ENCODE assay signal across 11 cellular contexts in the genomic region with DNA sequence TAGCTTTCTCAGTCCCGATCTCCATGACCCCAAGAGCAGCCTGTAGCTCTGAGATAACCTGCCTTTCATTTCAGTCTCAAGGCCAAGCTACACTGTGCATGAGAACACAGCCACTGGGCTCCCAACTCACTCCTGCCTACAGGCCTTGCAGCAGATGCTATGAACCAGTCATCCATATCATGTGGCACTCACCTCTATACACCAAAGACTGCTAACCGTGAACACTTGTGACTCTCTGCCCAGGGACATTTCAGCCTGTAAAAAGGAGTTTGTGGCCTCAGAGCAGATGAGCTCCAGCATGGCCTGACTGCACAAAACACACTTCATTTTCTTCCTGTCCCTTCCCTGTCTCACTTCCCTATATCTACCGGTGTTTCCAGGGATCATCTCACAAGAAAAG. TPM values are rescaled to one million over a fixed set of nuclear protein-coding genes. Genes with fewer than 3 reads are reported as not detected.
A peak's percentile ranks its signal among the peaks of the same experiment; 100 is the strongest.
DNase-seq lines count a peak whose midpoint lies in the region; ATAC-seq lines count a peak whose summit lies in the region.
"Had no signal": no experiment of that assay in that cellular context is flagged by ENCODE, and none has a peak within 500 bp of the region (broad histone marks: within the 10 kb centered on the region; RNA-seq: fewer than 3 reads in every experiment).

No MANE protein-coding gene starts in this region.

- H4K8ac ChIP-seq in neuronal stem cell (ENCODE audit: low read depth, low read length): no peak overlapping the region

- H3K27me3 Mint-ChIP-seq in activated CD4-positive, alpha-beta memory T cell treated with anti-CD3 and anti-CD28 coated beads for 36 hours: no peaks in the 10 kb centered on the region
- H3K27me3 Mint-ChIP-seq in activated CD4-positive, alpha-beta memory T cell treated with anti-CD3 and anti-CD28 coated beads, Interleukin-2, amount 10 ng/mL, durations not matched to agents 7 days and 5 days: peaks cover 10% of the 10 kb centered on the region
- H3K27me3 Mint-ChIP-seq: activated naive CD4-positive, alpha-beta T cell treated with anti-CD3 and anti-CD28 coated beads, Interleukin-2, amount 50 U/mL, for 24 hours had no signal

- CTCF ChIA-PET in activated CD4-positive, alpha-beta memory T cell treated with anti-CD3 and anti-CD28 coated beads for 36 hours (lab: Charles Lee): interaction anchor here (0.5 to 1.1 kb wide), 2 partner anchors 22 to 26 kb away, joined by 3 read pairs; no protein-coding TSS in a partner anchor
- CTCF ChIA-PET in activated CD4-positive, alpha-beta memory T cell treated with anti-CD3 and anti-CD28 coated beads, Interleukin-2, amount 10 ng/mL, durations not matched to agents 7 days and 5 days (lab: Charles Lee): no interaction called here

- H3K79me1 ChIP-seq in neuronal stem cell (ENCODE audit: low read depth, low read length): no peaks in the 10 kb centered on the region

- no peaks in the 10 kb centered on the region for H3K36me3 ChIP-seq in neuronal stem cell (replicated peaks in 1 of 2; ENCODE audit: control insufficient read depth in 2 of 2, insufficient read depth in 2 of 2, low read length in 2 of 2)
- H3K36me3 ChIP-seq: HAP-1 had no signal

- no peak overlapping the region for H3K4ac ChIP-seq in neuronal stem cell (ENCODE audit: low read length)

- no peaks in the 10 kb centered on the region for H3K36me3 Mint-ChIP-seq in activated CD4-positive, alpha-beta memory T cell treated with anti-CD3 and anti-CD28 coated beads for 36 hours
- H3K36me3 Mint-ChIP-seq in activated CD4-positive, alpha-beta memory T cell treated with anti-CD3 and anti-CD28 coated beads, Interleukin-2, amount 10 ng/mL, durations not matched to agents 7 days and 5 days (ENCODE audit: low read depth): no peaks in the 10 kb centered on the region
- H3K36me3 Mint-ChIP-seq: activated naive CD4-positive, alpha-beta T cell treated with anti-CD3 and anti-CD28 coated beads, Interleukin-2, amount 50 U/mL, for 24 hours had no signal

- H2BK5ac ChIP-seq in neuronal stem cell (ENCODE audit: low read length): no peak overlapping the region

- H3K27ac Mint-ChIP-seq in activated CD4-positive, alpha-beta memory T cell treated with anti-CD3 and anti-CD28 coated beads for 36 hours: no peak overlapping the region
- no peak overlapping the region for H3K27ac Mint-ChIP-seq in activated CD4-positive, alpha-beta memory T cell treated with anti-CD3 and anti-CD28 coated beads, Interleukin-2, amount 10 ng/mL, durations not matched to agents 7 days and 5 days
- H3K27ac Mint-ChIP-seq: activated naive CD4-positive, alpha-beta T cell treated with anti-CD3 and anti-CD28 coated beads, Interleukin-2, amount 50 U/mL, for 24 hours had no signal

- no peak overlapping the region for H3K4me3 Mint-ChIP-seq in activated CD4-positive, alpha-beta memory T cell treated with anti-CD3 and anti-CD28 coated beads for 36 hours
- no peak overlapping the region for H3K4me3 Mint-ChIP-seq in activated CD4-positive, alpha-beta memory T cell treated with anti-CD3 and anti-CD28 coated beads, Interleukin-2, amount 10 ng/mL, durations not matched to agents 7 days and 5 days
- H3K4me3 Mint-ChIP-seq: activated naive CD4-positive, alpha-beta T cell treated with anti-CD3 and anti-CD28 coated beads, Interleukin-2, amount 50 U/mL, for 24 hours had no signal

- no peak overlapping the region for H3K9ac ChIP-seq in neuronal stem cell (ENCODE audit: low read depth, low read length, poor library complexity)

- DNase-seq in activated CD4-positive, alpha-beta memory T cell treated with anti-CD3 and anti-CD28 coated beads for 36 hours: peak; percentile 9
- no peak for DNase-seq in activated CD4-positive, alpha-beta memory T cell treated with anti-CD3 and anti-CD28 coated beads, Interleukin-2, amount 10 ng/mL, durations not matched to agents 7 days and 5 days
- DNase-seq in neuronal stem cell (ENCODE audit: low spot score) (no peak), NCI-H2227 treated with DMSO at 0.1 percent for 48 hours (lab: John Stamatoyannopoulos, UW) (no peak), NCI-H2107 (lab: John Stamatoyannopoulos, UW) (no peak)

- no peak overlapping the region for H3K23ac ChIP-seq in neuronal stem cell (ENCODE audit: low read depth, low read length, poor library complexity)

- H2BK12ac ChIP-seq in neuronal stem cell (ENCODE audit: low read length): no peak overlapping the region

- peaks cover 0 to 2% (median 0%) of the 10 kb centered on the region in 3 experiments for H3K27me3 ChIP-seq in neuronal stem cell (ENCODE audit: control insufficient read depth in 3 of 3, insufficient read depth in 3 of 3, low read depth in 1 of 3, low read length in 3 of 3)

- H2BK120ac ChIP-seq in neuronal stem cell (ENCODE audit: low read depth, low read length): no peak overlapping the region

- peak overlapping the region; percentile 9 for H3K14ac ChIP-seq in neuronal stem cell (ENCODE audit: low read length)

- no peaks in the 10 kb centered on the region for H3K4me1 ChIP-seq in neuronal stem cell (ENCODE audit: control insufficient read depth in 2 of 2, insufficient read depth in 1 of 2, low read depth in 1 of 2, low read length in 2 of 2)
- H3K4me1 ChIP-seq: HAP-1 had no signal

- intact Hi-C loops in activated CD4-positive, alpha-beta memory T cell treated with anti-CD3 and anti-CD28 coated beads for 36 hours (cut with micrococcal nuclease): no loop called here

- H3K9me3 ChIP-seq in neuronal stem cell (replicated peaks in 1 of 2; ENCODE audit: control insufficient read depth in 2 of 2, insufficient read depth in 1 of 2, low read depth in 1 of 2, low read length in 2 of 2): no peaks in the 10 kb centered on the region
- H3K9me3 ChIP-seq: HAP-1 had no signal

- H2AFZ ChIP-seq in neuronal stem cell (ENCODE audit: low read length): no peak overlapping the region

- H3K4me1 Mint-ChIP-seq in activated CD4-positive, alpha-beta memory T cell treated with anti-CD3 and anti-CD28 coated beads for 36 hours (ENCODE audit: low read depth): peaks cover 18% of the 10 kb centered on the region
- peaks cover 13% of the 10 kb centered on the region for H3K4me1 Mint-ChIP-seq in activated CD4-positive, alpha-beta memory T cell treated with anti-CD3 and anti-CD28 coated beads, Interleukin-2, amount 10 ng/mL, durations not matched to agents 7 days and 5 days

- H3K4me3 ChIP-seq in neuronal stem cell (ENCODE audit: low read length in 2 of 2): no peak overlapping the region
- H3K4me3 ChIP-seq: HAP-1 had no signal

- no peak overlapping the region for H4K91ac ChIP-seq in neuronal stem cell (ENCODE audit: low read depth, low read length, poor library complexity)

- POLR2A ChIA-PET in activated CD4-positive, alpha-beta memory T cell treated with anti-CD3 and anti-CD28 coated beads for 36 hours (lab: Charles Lee): no interaction called here
- POLR2A ChIA-PET in activated CD4-positive, alpha-beta memory T cell treated with anti-CD3 and anti-CD28 coated beads, Interleukin-2, amount 10 ng/mL, durations not matched to agents 7 days and 5 days (lab: Charles Lee): no interaction called here

- H2AK5ac ChIP-seq in neuronal stem cell (ENCODE audit: low read depth, low read length): no peak overlapping the region

- peak; percentile 50 for ATAC-seq in GM21723 (IDR thresholded peaks at IDR 0.05; ENCODE audit: unreplicated experiment)
- peak; percentile 28 for ATAC-seq in HG03457 (IDR thresholded peaks at IDR 0.05; ENCODE audit: unreplicated experiment)
- no peak for ATAC-seq in HG02973 (IDR thresholded peaks at IDR 0.05; ENCODE audit: unreplicated experiment)

- WGBS in neuronal stem cell (ENCODE audit: extremely low coverage in 2 of 2, insufficient read length in 2 of 2, insufficient replicate concordance in 1 of 2), 2 donors: no CpG with 5 or more reads among the region's 3 CpGs

- no peak overlapping the region for H3K18ac ChIP-seq in neuronal stem cell (ENCODE audit: low read length)

- no peak overlapping the region for H2BK15ac ChIP-seq in neuronal stem cell (ENCODE audit: low read length)

- H3K9me3 Mint-ChIP-seq in activated CD4-positive, alpha-beta memory T cell treated with anti-CD3 and anti-CD28 coated beads for 36 hours: peaks cover 13% of the 10 kb centered on the region
- H3K9me3 Mint-ChIP-seq in activated CD4-positive, alpha-beta memory T cell treated with anti-CD3 and anti-CD28 coated beads, Interleukin-2, amount 10 ng/mL, durations not matched to agents 7 days and 5 days: peaks cover 3% of the 10 kb centered on the region
- H3K9me3 Mint-ChIP-seq: activated naive CD4-positive, alpha-beta T cell treated with anti-CD3 and anti-CD28 coated beads, Interleukin-2, amount 50 U/mL, for 24 hours had no signal

- H3K27ac ChIP-seq in neuronal stem cell (replicated peaks; ENCODE audit: low read length): no peak overlapping the region

- H3K4me2 ChIP-seq in neuronal stem cell (ENCODE audit: insufficient read depth, low read length, poor library complexity, severe bottlenecking): no peak overlapping the region

RNA-seq across cellular contexts. Expression of a gene that starts 56.9 kb away (rescaled TPM):
- total RNA-seq in activated CD4-positive, alpha-beta memory T cell treated with anti-CD3 and anti-CD28 coated beads for 36 hours: not detected
- not detected for total RNA-seq in activated CD4-positive, alpha-beta memory T cell treated with anti-CD3 and anti-CD28 coated beads, Interleukin-2, amount 10 ng/mL, durations not matched to agents 7 days and 5 days
- 0.32 TPM for polyA plus RNA-seq in neuronal stem cell (2013, experiment 1 of 2)
- 0.11 TPM for polyA plus RNA-seq in neuronal stem cell (2013, experiment 2 of 2)
- total RNA-seq: OCI-LY7 had no signal
